Comparison of ENCODE assay signal across 8 cellular contexts in the genomic region with DNA sequence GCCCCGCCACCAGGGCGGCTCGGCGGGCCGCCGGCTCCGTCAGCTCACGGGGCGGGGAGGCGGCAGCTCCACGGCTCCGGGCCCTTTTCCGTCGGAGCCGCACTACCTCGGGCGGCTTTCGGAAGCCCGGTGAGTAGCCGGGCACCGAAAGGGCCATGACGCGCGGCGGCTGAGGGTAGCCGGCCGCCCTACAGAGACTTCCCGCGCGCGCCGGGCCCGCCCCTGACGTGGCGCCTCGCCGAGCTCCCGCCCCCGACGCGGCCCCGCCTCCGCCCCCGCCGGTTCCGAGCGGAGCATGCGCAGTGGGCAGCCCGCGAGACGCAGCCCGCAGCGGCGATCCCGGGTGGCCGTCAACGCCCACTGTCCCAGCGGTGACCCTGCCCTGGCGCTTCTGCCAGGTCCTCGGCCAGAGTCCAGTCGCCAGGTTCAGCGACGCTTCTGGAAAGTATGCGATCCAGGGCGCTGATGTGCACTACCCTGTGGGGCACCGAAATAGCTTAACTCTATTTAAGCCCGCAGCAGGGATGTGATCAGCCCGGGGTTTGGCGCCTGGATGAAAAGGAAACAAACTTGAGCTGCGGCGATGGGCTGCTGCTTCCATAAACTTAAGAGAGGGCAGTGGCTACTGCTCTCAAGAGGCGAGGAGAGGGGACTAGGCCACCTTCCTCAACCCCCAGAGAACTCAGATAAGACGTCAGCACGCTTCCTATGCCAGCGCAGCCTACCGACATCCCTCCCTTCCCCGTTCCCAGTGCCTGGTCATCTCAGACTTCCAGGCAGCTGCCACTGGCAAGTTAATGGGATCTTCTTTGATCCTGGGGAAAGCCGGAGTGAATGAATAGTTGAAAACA. TPM values are rescaled to one million over a fixed set of nuclear protein-coding genes. Genes with fewer than 3 reads are reported as not detected.
DNase-seq lines count a peak whose midpoint lies in the region; ATAC-seq and TF ChIP-seq lines count a peak whose summit lies in the region.

A gene with protein sequence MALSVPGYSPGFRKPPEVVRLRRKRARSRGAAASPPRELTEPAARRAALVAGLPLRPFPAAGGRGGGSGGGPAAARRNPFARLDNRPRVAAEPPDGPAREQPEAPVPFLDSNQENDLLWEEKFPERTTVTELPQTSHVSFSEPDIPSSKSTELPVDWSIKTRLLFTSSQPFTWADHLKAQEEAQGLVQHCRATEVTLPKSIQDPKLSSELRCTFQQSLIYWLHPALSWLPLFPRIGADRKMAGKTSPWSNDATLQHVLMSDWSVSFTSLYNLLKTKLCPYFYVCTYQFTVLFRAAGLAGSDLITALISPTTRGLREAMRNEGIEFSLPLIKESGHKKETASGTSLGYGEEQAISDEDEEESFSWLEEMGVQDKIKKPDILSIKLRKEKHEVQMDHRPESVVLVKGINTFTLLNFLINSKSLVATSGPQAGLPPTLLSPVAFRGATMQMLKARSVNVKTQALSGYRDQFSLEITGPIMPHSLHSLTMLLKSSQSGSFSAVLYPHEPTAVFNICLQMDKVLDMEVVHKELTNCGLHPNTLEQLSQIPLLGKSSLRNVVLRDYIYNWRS (minus strand): TSS at position 200 of the 851 bp plus-strand sequence. CDS start 43 bp downstream, at position 157.

- ATAC-seq in GM21576 (IDR thresholded peaks at IDR 0.05; ENCODE audit: unreplicated experiment) = peak; percentile 72
- peak; percentile 95 to 97 for ATAC-seq in activated T-cell treated with anti-CD3 and anti-CD28 coated beads, Interleukin-2, amount 50 U/mL, for 4 hours
- peak; percentile 97 for ATAC-seq in esophagus mucosa

- peak within 1 kb of the TSS; percentile 72 for H3K27ac ChIP-seq in PC-9
- H3K27ac ChIP-seq in muscle layer of colon (ENCODE audit: low read depth, low read length) = peak within 1 kb of the TSS; percentile 84

- H3K4me1 ChIP-seq in PC-9 (replicated peaks; ENCODE audit: insufficient read depth) = peaks cover 19% of the 10 kb centered on the region
- peaks cover 9% of the 10 kb centered on the region for H3K4me1 ChIP-seq in muscle layer of colon (ENCODE audit: insufficient read depth, low read length)

- H3K36me3 ChIP-seq in PC-9 (ENCODE audit: low read depth) (no peaks in the 10 kb centered on the region), muscle layer of colon (ENCODE audit: insufficient read depth, low read length) (no peaks in the 10 kb centered on the region)

- peak within 1 kb of the TSS; percentile 95 for H3K4me2 ChIP-seq in PC-9

- intact Hi-C loops in PC-9 (cut with micrococcal nuclease; ENCODE audit: unreplicated experiment) = loop anchor here (2.0 kb wide), 1 partner anchor 46 kb away; a partner anchor contains a TSS

- H3K4me1 Mint-ChIP-seq in activated T-cell treated with anti-CD3 and anti-CD28 coated beads, Interleukin-2, amount 50 U/mL, for 4 hours (ENCODE audit: low read depth) = peaks cover 11% of the 10 kb centered on the region

- H4K20me1 ChIP-seq in PC-9 (ENCODE audit: insufficient read depth) = no peaks in the 10 kb centered on the region

- H3K4me3 ChIP-seq in PC-9 = peak within 1 kb of the TSS; percentile 81
- peak within 1 kb of the TSS; percentile 75 to 96 for H3K4me3 ChIP-seq in muscle layer of colon (ENCODE audit: low read depth in 1 of 2, low read length in 2 of 2)

- H3K9me2 ChIP-seq in PC-9 (ENCODE audit: insufficient read depth) = no peaks in the 10 kb centered on the region

- peak within 1 kb of the TSS; percentile 86 for H3K9ac ChIP-seq in muscle layer of colon (ENCODE audit: low read length)

- H3F3A ChIP-seq in PC-9 (ENCODE audit: insufficient read depth, low read depth) = peaks cover 9% of the 10 kb centered on the region

- no peaks in the 10 kb centered on the region for H3K27me3 ChIP-seq in PC-9 (ENCODE audit: insufficient read depth, low read depth)
- no peaks in the 10 kb centered on the region for H3K27me3 ChIP-seq in muscle layer of colon (ENCODE audit: control insufficient read depth in 1 of 2, insufficient read depth in 2 of 2, low read length in 2 of 2)

- no peak for TF ChIP-seq RAD21 in Ishikawa (IDR thresholded peaks at IDR 0.05; ENCODE audit: low read depth)

- no peak for TF ChIP-seq EP300 in Ishikawa (IDR thresholded peaks at IDR 0.05; ENCODE audit: borderline replicate concordance)

- H3K9me3 Mint-ChIP-seq in activated T-cell treated with anti-CD3 and anti-CD28 coated beads, Interleukin-2, amount 50 U/mL, for 4 hours = no peaks in the 10 kb centered on the region

- CTCF ChIA-PET in PC-9 (lab: Charles Lee) = interaction anchor here (0.6 to 0.7 kb wide), 2 partner anchors 13 to 702 kb away, joined by 3 to 4 read pairs; no protein-coding TSS in a partner anchor

- POLR2A ChIA-PET in PC-9 (lab: Charles Lee; ENCODE audit: unreplicated experiment) = interaction anchor here (0.6 to 0.7 kb wide), 5 partner anchors 8 to 1886 kb away, joined by 3 to 11 read pairs (median 5); no protein-coding TSS in a partner anchor

- TF ChIP-seq CTCF in PC-9 (conservative IDR thresholded peaks at IDR 0.05) = no peak

- H3K9me3 ChIP-seq in PC-9 (ENCODE audit: insufficient read depth, low read depth) = no peaks in the 10 kb centered on the region
- no peaks in the 10 kb centered on the region for H3K9me3 ChIP-seq in muscle layer of colon (ENCODE audit: low read length)

- peak; percentile 65 for DNase-seq in DMS53 treated with DMSO at 0.1 percent for 48 hours (lab: John Stamatoyannopoulos, UW; ENCODE audit: unreplicated experiment)
- peak; percentile 53 to 93 for DNase-seq in PC-9
- DNase-seq in activated T-cell treated with anti-CD3 and anti-CD28 coated beads, Interleukin-2, amount 50 U/mL, for 4 hours = peak; percentile 80
- peak; percentile 79 for DNase-seq in stimulated activated CD8-positive, alpha-beta memory T cell treated with anti-CD3 and anti-CD28 coated beads, Interleukin-7, amount 100 ng/mL, for 24 hours (ENCODE audit: low read depth)

- no peaks in the 10 kb centered on the region for H3K27me3 Mint-ChIP-seq in activated T-cell treated with anti-CD3 and anti-CD28 coated beads, Interleukin-2, amount 50 U/mL, for 4 hours (ENCODE audit: low read depth)

- H3K4me3 Mint-ChIP-seq in activated T-cell treated with anti-CD3 and anti-CD28 coated beads, Interleukin-2, amount 50 U/mL, for 4 hours = peak within 1 kb of the TSS; percentile 91

- BruUV-seq in PC-9 (replicated peaks; lab: Mats Ljungman, UMichigan) = TSS peak; percentile 81

- no peaks in the 10 kb centered on the region for H3K36me3 Mint-ChIP-seq in activated T-cell treated with anti-CD3 and anti-CD28 coated beads, Interleukin-2, amount 50 U/mL, for 4 hours (ENCODE audit: insufficient read depth)

- peaks cover 22% of the 10 kb centered on the region for H3K79me2 ChIP-seq in PC-9 (ENCODE audit: low read depth)

- H2AFZ ChIP-seq in PC-9 = peak within 1 kb of the TSS; percentile 96

TF ChIP-seq in Ishikawa, 13 proteins besides CTCF, POLR2A, EP300 and RAD21:
- TF ChIP-seq TEAD4 (IDR thresholded peaks at IDR 0.05) = no peak
- peak; percentile 30; the same call in 1 of the 2 replicates for TF ChIP-seq TCF12 (IDR thresholded peaks at IDR 0.05; ENCODE audit: low read depth)
- TF ChIP-seq EGR1 (IDR thresholded peaks at IDR 0.05) = peak; percentile 73
- TF ChIP-seq, protein P1, sequence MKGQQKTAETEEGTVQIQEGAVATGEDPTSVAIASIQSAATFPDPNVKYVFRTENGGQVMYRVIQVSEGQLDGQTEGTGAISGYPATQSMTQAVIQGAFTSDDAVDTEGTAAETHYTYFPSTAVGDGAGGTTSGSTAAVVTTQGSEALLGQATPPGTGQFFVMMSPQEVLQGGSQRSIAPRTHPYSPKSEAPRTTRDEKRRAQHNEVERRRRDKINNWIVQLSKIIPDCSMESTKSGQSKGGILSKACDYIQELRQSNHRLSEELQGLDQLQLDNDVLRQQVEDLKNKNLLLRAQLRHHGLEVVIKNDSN (IDR thresholded peaks at IDR 0.05) = no peak
- no peak for TF ChIP-seq CEBPB (IDR thresholded peaks at IDR 0.05)
- no peak for TF ChIP-seq ZBTB7A (IDR thresholded peaks at IDR 0.05; ENCODE audit: low read depth)
- TF ChIP-seq TAF1 (IDR thresholded peaks at IDR 0.05; ENCODE audit: low read depth) = peak; percentile 65; the same call in 1 of the 2 replicates
- TF ChIP-seq, protein P2, sequence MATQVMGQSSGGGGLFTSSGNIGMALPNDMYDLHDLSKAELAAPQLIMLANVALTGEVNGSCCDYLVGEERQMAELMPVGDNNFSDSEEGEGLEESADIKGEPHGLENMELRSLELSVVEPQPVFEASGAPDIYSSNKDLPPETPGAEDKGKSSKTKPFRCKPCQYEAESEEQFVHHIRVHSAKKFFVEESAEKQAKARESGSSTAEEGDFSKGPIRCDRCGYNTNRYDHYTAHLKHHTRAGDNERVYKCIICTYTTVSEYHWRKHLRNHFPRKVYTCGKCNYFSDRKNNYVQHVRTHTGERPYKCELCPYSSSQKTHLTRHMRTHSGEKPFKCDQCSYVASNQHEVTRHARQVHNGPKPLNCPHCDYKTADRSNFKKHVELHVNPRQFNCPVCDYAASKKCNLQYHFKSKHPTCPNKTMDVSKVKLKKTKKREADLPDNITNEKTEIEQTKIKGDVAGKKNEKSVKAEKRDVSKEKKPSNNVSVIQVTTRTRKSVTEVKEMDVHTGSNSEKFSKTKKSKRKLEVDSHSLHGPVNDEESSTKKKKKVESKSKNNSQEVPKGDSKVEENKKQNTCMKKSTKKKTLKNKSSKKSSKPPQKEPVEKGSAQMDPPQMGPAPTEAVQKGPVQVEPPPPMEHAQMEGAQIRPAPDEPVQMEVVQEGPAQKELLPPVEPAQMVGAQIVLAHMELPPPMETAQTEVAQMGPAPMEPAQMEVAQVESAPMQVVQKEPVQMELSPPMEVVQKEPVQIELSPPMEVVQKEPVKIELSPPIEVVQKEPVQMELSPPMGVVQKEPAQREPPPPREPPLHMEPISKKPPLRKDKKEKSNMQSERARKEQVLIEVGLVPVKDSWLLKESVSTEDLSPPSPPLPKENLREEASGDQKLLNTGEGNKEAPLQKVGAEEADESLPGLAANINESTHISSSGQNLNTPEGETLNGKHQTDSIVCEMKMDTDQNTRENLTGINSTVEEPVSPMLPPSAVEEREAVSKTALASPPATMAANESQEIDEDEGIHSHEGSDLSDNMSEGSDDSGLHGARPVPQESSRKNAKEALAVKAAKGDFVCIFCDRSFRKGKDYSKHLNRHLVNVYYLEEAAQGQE (IDR thresholded peaks at IDR 0.05; ENCODE audit: low read depth) = no peak
- TF ChIP-seq, protein P3, sequence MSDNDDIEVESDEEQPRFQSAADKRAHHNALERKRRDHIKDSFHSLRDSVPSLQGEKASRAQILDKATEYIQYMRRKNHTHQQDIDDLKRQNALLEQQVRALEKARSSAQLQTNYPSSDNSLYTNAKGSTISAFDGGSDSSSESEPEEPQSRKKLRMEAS (IDR thresholded peaks at IDR 0.05) = no peak; the same call in none of the 2 replicates
- TF ChIP-seq FOXM1 (IDR thresholded peaks at IDR 0.05; ENCODE audit: borderline replicate concordance, low read depth) = no peak
- TF ChIP-seq NFIC (IDR thresholded peaks at IDR 0.05) = no peak
- TF ChIP-seq CREB1 (IDR thresholded peaks at IDR 0.05; ENCODE audit: low read depth) = no peak
- TF ChIP-seq YY1 (IDR thresholded peaks at IDR 0.05; ENCODE audit: low read depth) = no peak

RNA-seq across cellular contexts. Expression of the gene that starts here (rescaled TPM):
- 24.7 and 25.6 TPM in 2 replicates for total RNA-seq in PC-9 (2021)
- total RNA-seq in activated T-cell treated with anti-CD3 and anti-CD28 coated beads, Interleukin-2, amount 50 U/mL, for 4 hours = 10 to 100 TPM; 20.9 to 22.5 (median 22.0) TPM
- 8.2 TPM for total RNA-seq in esophagus mucosa

Comparison
In these comparisons a context has a peak if more than half of its experiments do, and no peak if none do; other contexts are left out.
1. Peak in every context shown above with its lines: DNase-seq, ATAC-seq, H3K4me3 ChIP-seq and H3K27ac ChIP-seq.